In genomic region chr2:104878863-104879512, GRCh38 we compare ENCODE assay signal across 37 cellular contexts. TPM values are rescaled to one million over a fixed set of nuclear protein-coding genes. Genes with fewer than 3 reads are reported as not detected.
"Had no signal": no experiment of that assay in that cellular context is flagged by ENCODE, and none has a peak within 500 bp of the region (broad histone marks: within the 10 kb centered on the region; RNA-seq: fewer than 3 reads in every experiment).

No MANE protein-coding gene starts in this region.

- H2AFZ ChIP-seq: PC-9 had no signal

- H3K36me3 Mint-ChIP-seq: activated CD4-positive, alpha-beta memory T cell treated with anti-CD3 and anti-CD28 coated beads for 36 hours; activated naive CD4-positive, alpha-beta T cell treated with anti-CD3 and anti-CD28 coated beads, Interleukin-2, amount 50 U/mL, for 72 hours had no signal

- H3K4me3 Mint-ChIP-seq: activated B cell treated with CpG ODN at 0.5 μM for 24 hours; activated CD4-positive, alpha-beta memory T cell treated with anti-CD3 and anti-CD28 coated beads for 36 hours; activated naive CD4-positive, alpha-beta T cell treated with anti-CD3 and anti-CD28 coated beads for 36 hours; activated T-cell treated with anti-CD3 and anti-CD28 coated beads, Interleukin-2, amount 50 U/mL, for 4 hours; activated T-helper 1 cell treated with anti-CD3 and anti-CD28 coated beads, Interleukin-12 subunit alpha, Interleukin-12 subunit beta, Interleukin-2, Interleukin-4 antibody, amounts not matched to agents 30 ng/mL and 10 ng/mL and 1 ng/mL, durations not matched to agents 14 hours and 24 hours and 36 hours had no signal

- H3K4me1 ChIP-seq: adrenal gland, body of pancreas, breast epithelium had no signal

- H3K27ac ChIP-seq: adrenal gland, body of pancreas, breast epithelium, PC-9, RWPE1, VCaP had no signal

- H3K9me3 ChIP-seq: adrenal gland, body of pancreas, breast epithelium had no signal

- H3K9me3 Mint-ChIP-seq: activated B cell treated with CpG ODN at 0.5 μM for 24 hours; activated CD4-positive, alpha-beta memory T cell treated with anti-CD3 and anti-CD28 coated beads for 36 hours; activated naive CD4-positive, alpha-beta T cell treated with anti-CD3 and anti-CD28 coated beads for 36 hours; activated naive CD4-positive, alpha-beta T cell treated with anti-CD3 and anti-CD28 coated beads, Interleukin-2, amount 50 U/mL, for 72 hours; activated T-cell treated with anti-CD3 and anti-CD28 coated beads, Interleukin-2, amount 50 U/mL, for 4 hours; activated T-helper 1 cell treated with anti-CD3 and anti-CD28 coated beads, Interleukin-12 subunit alpha, Interleukin-12 subunit beta, Interleukin-2, Interleukin-4 antibody, amounts not matched to agents 30 ng/mL and 10 ng/mL and 1 ng/mL, durations not matched to agents 14 hours and 24 hours and 36 hours had no signal

- FAIRE-seq: astrocyte, RCC 7860 had no signal

- H3K36me3 ChIP-seq: adrenal gland, breast epithelium had no signal

- H3K4me2 ChIP-seq: PC-9 had no signal

- DNase-seq: activated B cell treated with CpG ODN at 0.5 μM for 24 hours; activated CD4-positive, alpha-beta memory T cell treated with anti-CD3 and anti-CD28 coated beads for 36 hours; activated CD4-positive, alpha-beta T cell treated with anti-CD3 and anti-CD28 coated beads for 4 hours; activated CD4-positive, alpha-beta T cell treated with anti-CD3 and anti-CD28 coated beads, Interleukin-2, amount 50 U/mL, for 1 hour; activated CD4-positive, CD25-positive, alpha-beta regulatory T cell treated with anti-CD3 and anti-CD28 coated beads, Interleukin-2, amount 50 U/mL, for 72 hours; activated CD8-positive, alpha-beta memory T cell treated with anti-CD3 and anti-CD28 coated beads, Interleukin-2, amount 50 U/mL, for 4 hours; activated gamma-delta T cell treated with Interleukin-2 at 50 U/mL for 16 hours; activated naive CD4-positive, alpha-beta T cell treated with anti-CD3 and anti-CD28 coated beads for 36 hours; activated T-cell treated with anti-CD3 and anti-CD28 coated beads for 4 hours; activated T-cell treated with anti-CD3 and anti-CD28 coated beads, Interleukin-2, amount 50 U/mL, for 4 hours; body of pancreas; NCI-H1092 treated with DMSO at 0.1 percent for 48 hours; NCI-H1417; NCI-H146; NCI-H187; NCI-H2029 treated with DMSO at 0.1 percent for 48 hours; NCI-H2107; NCI-H2171; NCI-H510A; NCI-H526; NCI-H748 treated with DMSO at 0.1 percent for 48 hours; PC-9; SIG-M5; SW 1271; T-helper 1 cell; T-helper 2 cell; T-helper 9 cell had no signal

- H3K27ac Mint-ChIP-seq: activated B cell treated with CpG ODN at 0.5 μM for 24 hours; activated CD4-positive, alpha-beta memory T cell treated with anti-CD3 and anti-CD28 coated beads for 36 hours; activated naive CD4-positive, alpha-beta T cell treated with anti-CD3 and anti-CD28 coated beads for 36 hours; activated naive CD4-positive, alpha-beta T cell treated with anti-CD3 and anti-CD28 coated beads, Interleukin-2, amount 50 U/mL, for 72 hours; activated T-helper 1 cell treated with anti-CD3 and anti-CD28 coated beads, Interleukin-12 subunit alpha, Interleukin-12 subunit beta, Interleukin-2, Interleukin-4 antibody, amounts not matched to agents 30 ng/mL and 10 ng/mL and 1 ng/mL, durations not matched to agents 14 hours and 24 hours and 36 hours had no signal

- H3K4me3 ChIP-seq: adrenal gland, body of pancreas, breast epithelium, PC-9 had no signal

- ATAC-seq: activated naive CD4-positive, alpha-beta T cell treated with anti-CD3 and anti-CD28 coated beads, Interleukin-2, amount 50 U/mL, for 72 hours; activated T-cell treated with anti-CD3 and anti-CD28 coated beads, Interleukin-2, amount 50 U/mL, for 4 hours; body of pancreas; Right ventricle myocardium inferior; SK-N-SH treated with all-trans-retinoic acid at 6 μM for 48 hours had no signal

- H3K27me3 ChIP-seq: body of pancreas had no signal

RNA-seq across cellular contexts. Expression of gene POU3F3, which starts 25.1 kb away (rescaled TPM):
- total RNA-seq: activated B cell treated with CpG ODN at 0.5 μM for 24 hours; activated CD4-positive, alpha-beta memory T cell treated with anti-CD3 and anti-CD28 coated beads for 36 hours; activated naive CD4-positive, alpha-beta T cell treated with anti-CD3 and anti-CD28 coated beads for 36 hours; activated naive CD4-positive, alpha-beta T cell treated with anti-CD3 and anti-CD28 coated beads, Interleukin-2, amount 50 U/mL, for 72 hours; activated T-cell treated with anti-CD3 and anti-CD28 coated beads, Interleukin-2, amount 50 U/mL, for 4 hours; activated T-helper 1 cell treated with anti-CD3 and anti-CD28 coated beads, Interleukin-12 subunit alpha, Interleukin-12 subunit beta, Interleukin-2, Interleukin-4 antibody, amounts not matched to agents 30 ng/mL and 10 ng/mL and 1 ng/mL, durations not matched to agents 14 hours and 24 hours and 36 hours; body of pancreas; PC-9; Right ventricle myocardium inferior had no signal
